Comparison of ENCODE assay signal across 8 cellular contexts in genomic region chr1:209648931-209649776, GRCh38. TPM values are rescaled to one million over a fixed set of nuclear protein-coding genes. Genes with fewer than 3 reads are reported as not detected.
DNase-seq lines count a peak whose midpoint lies in the region; ATAC-seq and TF ChIP-seq lines count a peak whose summit lies in the region.

No MANE protein-coding gene starts in this region.

- no peak overlapping the region for H3K4me3 Mint-ChIP-seq in CD8-positive, alpha-beta memory T cell
- peak overlapping the region in 1 of 3 experiments; percentile 8 for H3K4me3 Mint-ChIP-seq in nephron

- CTCF ChIA-PET in CD8-positive, alpha-beta memory T cell (lab: Charles Lee) = interaction anchor here (0.6 to 1.5 kb wide), 6 partner anchors 22 to 716 kb away, joined by 3 to 5 read pairs (median 3); no protein-coding TSS in a partner anchor

- no peaks in the 10 kb centered on the region for H3K36me3 Mint-ChIP-seq in CD8-positive, alpha-beta memory T cell
- H3K36me3 Mint-ChIP-seq in nephron (ENCODE audit: low read depth) = no peaks in the 10 kb centered on the region

- H3K9me3 ChIP-seq in CD8-positive, alpha-beta memory T cell (ENCODE audit: low read length) = no peaks in the 10 kb centered on the region

- peaks cover 4% of the 10 kb centered on the region for H3K4me1 ChIP-seq in CD8-positive, alpha-beta memory T cell (ENCODE audit: insufficient read depth, low read length)

- no peaks in the 10 kb centered on the region for H3K9me3 Mint-ChIP-seq in CD8-positive, alpha-beta memory T cell
- H3K9me3 Mint-ChIP-seq in nephron = no peaks in the 10 kb centered on the region

- peaks cover 3 to 18% (median 11%) of the 10 kb centered on the region in 3 donors for H3K4me1 Mint-ChIP-seq in CD8-positive, alpha-beta memory T cell
- H3K4me1 Mint-ChIP-seq in nephron = peaks cover 75% of the 10 kb centered on the region

- H3K27me3 Mint-ChIP-seq in CD8-positive, alpha-beta memory T cell = peaks cover 0 to 2% of the 10 kb centered on the region in 2 donors
- H3K27me3 Mint-ChIP-seq in nephron (ENCODE audit: low read depth) = peaks cover 4% of the 10 kb centered on the region

- H3K27ac Mint-ChIP-seq in CD8-positive, alpha-beta memory T cell = peak overlapping the region in 1 of 8 donors; percentile 35
- H3K27ac Mint-ChIP-seq in nephron = peak overlapping the region; percentile 1 to 93 (median 81)

- no peak overlapping the region for H3K4me3 ChIP-seq in CD8-positive, alpha-beta memory T cell (ENCODE audit: low read length)
- no peak overlapping the region for H3K4me3 ChIP-seq in coronary artery

- no peaks in the 10 kb centered on the region for H3K27me3 ChIP-seq in CD8-positive, alpha-beta memory T cell (ENCODE audit: insufficient read depth, low read length, poor library complexity, severe bottlenecking)

- ATAC-seq in HG03457 (IDR thresholded peaks at IDR 0.05; ENCODE audit: unreplicated experiment) = no peak

- POLR2A ChIA-PET in CD8-positive, alpha-beta memory T cell (lab: Charles Lee) = no interaction called here

- peak overlapping the region; percentile 6 for H3K27ac ChIP-seq in CD8-positive, alpha-beta memory T cell (ENCODE audit: low read depth, low read length)
- H3K27ac ChIP-seq in coronary artery = peak overlapping the region; percentile 38 to 69

- no peaks in the 10 kb centered on the region for H3K36me3 ChIP-seq in CD8-positive, alpha-beta memory T cell (ENCODE audit: insufficient read depth, low read length)

- TF ChIP-seq CTCF in coronary artery (IDR thresholded peaks at IDR 0.05) = no peak
- TF ChIP-seq CTCF in nephron (IDR thresholded peaks at IDR 0.05; ENCODE audit: unreplicated experiment in 3 of 3) = no peak

- no peak for DNase-seq in CD8-positive, alpha-beta memory T cell
- DNase-seq in NCI-H460 (ENCODE audit: extremely low read depth, low read depth) (peak; percentile 63), coronary artery (ENCODE audit: low spot score) (no peak), NCI-H774 (lab: John Stamatoyannopoulos, UW) (no peak), cortex of kidney (lab: John Stamatoyannopoulos, UW) (no peak), inferior parietal cortex (ENCODE audit: extremely low spot score) (no peak)

RNA-seq across cellular contexts. Expression of gene LAMB3, which starts 3.1 kb away (rescaled TPM):
- 1 to 10 TPM in 1 of 2 experiments, under 1 TPM in 1; 0.92 to 1.3 TPM for total RNA-seq in CD8-positive, alpha-beta memory T cell
- polyA plus RNA-seq in CD8-positive, alpha-beta memory T cell = 0.28 TPM
- total RNA-seq in NCI-H460 (2014; rRNA removed; shearing (Covaris generic)) = 19.1 and 19.7 TPM in 2 replicates
- 15.6 and 16.7 TPM in 2 replicates for polyA plus RNA-seq in NCI-H460 (2014; cell fraction: nucleus; rRNA removed)

RNA-seq across cellular contexts. Expression of gene G0S2, which starts 26.1 kb away (rescaled TPM):
- 1 to 10 TPM; 3.8 to 4.5 TPM for total RNA-seq in CD8-positive, alpha-beta memory T cell
- not detected for polyA plus RNA-seq in CD8-positive, alpha-beta memory T cell
- 2.7 and 3.4 TPM in 2 replicates for total RNA-seq in NCI-H460 (2014; rRNA removed; shearing (Covaris generic))
- 0.74 TPM in 1 of 2 replicates, not detected in the other for polyA plus RNA-seq in NCI-H460 (2014; cell fraction: nucleus; rRNA removed)

RNA-seq across cellular contexts. Expression of gene HSD11B1, which starts 55.5 kb away (rescaled TPM):
- total RNA-seq in CD8-positive, alpha-beta memory T cell = under 1 TPM; 0.59 to 0.80 TPM
- polyA plus RNA-seq in CD8-positive, alpha-beta memory T cell = 0.30 TPM
- not detected in 2 replicates for total RNA-seq in NCI-H460 (2014; rRNA removed; shearing (Covaris generic))
- polyA plus RNA-seq in NCI-H460 (2014; cell fraction: nucleus; rRNA removed) = not detected in 2 replicates
